In the genomic region with DNA sequence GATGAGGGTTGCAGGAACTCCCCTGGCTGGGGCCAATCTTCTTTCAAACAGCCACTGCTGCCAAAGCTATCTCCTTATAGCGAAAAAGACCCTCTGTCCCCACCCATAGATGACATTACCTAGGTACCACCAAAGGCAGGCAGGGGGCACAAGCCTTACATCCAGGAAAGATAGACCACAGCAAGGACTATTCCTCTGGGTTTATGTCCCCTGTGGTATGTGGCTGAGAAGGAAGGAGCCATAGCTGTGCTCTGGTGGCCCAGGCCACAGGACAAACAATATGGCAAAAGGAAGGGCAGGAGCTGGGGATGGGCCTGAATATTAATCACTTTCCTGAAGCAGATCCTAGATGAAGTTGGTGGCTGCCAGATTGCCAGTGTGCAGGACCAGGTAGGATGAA, we compare ENCODE assay signal across 17 cellular contexts.
"Had no signal": no experiment of that assay in that cellular context is flagged by ENCODE, and none has a peak within 500 bp of the region (broad histone marks: within the 10 kb centered on the region; RNA-seq: fewer than 3 reads in every experiment).

No MANE protein-coding gene starts in this region.

- H3K9me3 Mint-ChIP-seq: activated T-cell treated with anti-CD3 and anti-CD28 coated beads, Interleukin-2, amount 50 U/mL, for 72 hours; stimulated activated naive CD8-positive, alpha-beta T cell treated with anti-CD3 and anti-CD28 coated beads, Interleukin-15, Interleukin-2, amounts not matched to agents 100 ng/mL and 50 ng/mL, for 24 hours had no signal

- H3K4me3 Mint-ChIP-seq: activated T-cell treated with anti-CD3 and anti-CD28 coated beads, Interleukin-2, amount 50 U/mL, for 72 hours; stimulated activated naive CD8-positive, alpha-beta T cell treated with anti-CD3 and anti-CD28 coated beads, Interleukin-15, Interleukin-2, amounts not matched to agents 100 ng/mL and 50 ng/mL, for 24 hours had no signal

- H3K27ac Mint-ChIP-seq: activated T-cell treated with anti-CD3 and anti-CD28 coated beads, Interleukin-2, amount 50 U/mL, for 72 hours; progenitor cell of endocrine pancreas; stimulated activated naive CD8-positive, alpha-beta T cell treated with anti-CD3 and anti-CD28 coated beads, Interleukin-15, Interleukin-2, amounts not matched to agents 100 ng/mL and 50 ng/mL, for 24 hours had no signal

- DNase-seq: activated effector memory CD4-positive, alpha-beta T cell treated with anti-CD3 and anti-CD28 coated beads, Interleukin-2, amount 50 U/mL, for 16 hours; activated naive CD4-positive, alpha-beta T cell treated with anti-CD3 and anti-CD28 coated beads, Interleukin-2, amount 50 U/mL, for 16 hours; activated T-cell treated with anti-CD3 and anti-CD28 coated beads, Interleukin-2, amount 50 U/mL, for 72 hours; foreskin keratinocyte; left colon; lower lobe of right lung; occipital lobe; right cardiac atrium; T-helper 1 cell; T1000; trophoblast cell had no signal

- ATAC-seq: activated CD4-positive, CD25-positive, alpha-beta regulatory T cell treated with anti-CD3 and anti-CD28 coated beads, Interleukin-2, amount 50 U/mL, for 24 hours; activated T-cell treated with anti-CD3 and anti-CD28 coated beads, Interleukin-2, amount 50 U/mL, for 72 hours; foreskin keratinocyte; left colon had no signal

- H3K9me3 ChIP-seq: lower lobe of right lung had no signal

- H3K27me3 Mint-ChIP-seq: progenitor cell of endocrine pancreas had no signal

- H3K4me3 ChIP-seq: cardiac muscle cell, hepatocyte, lower lobe of right lung, skin epidermis had no signal
